ENCODE assay signal across 1 cellular context in genomic region chr13:28181413-28181812, GRCh38.
TF ChIP-seq lines count a peak whose summit lies in the region.

No MANE protein-coding gene starts in this region.

TF ChIP-seq in HCT116, 20 proteins besides CTCF, POLR2A, EP300 and RAD21 (continued from another document):
- TF ChIP-seq ZBTB33 (IDR thresholded peaks at IDR 0.05; ENCODE audit: extremely low read depth, insufficient replicate concordance, low read length), result no peak
- no peak for TF ChIP-seq ZNF274 (IDR thresholded peaks at IDR 0.05; ENCODE audit: low read depth, low read length)
- no peak for TF ChIP-seq JUND (IDR thresholded peaks at IDR 0.05)
- no peak for TF ChIP-seq SRF (IDR thresholded peaks at IDR 0.05; ENCODE audit: low read depth)
- TF ChIP-seq, protein P1, sequence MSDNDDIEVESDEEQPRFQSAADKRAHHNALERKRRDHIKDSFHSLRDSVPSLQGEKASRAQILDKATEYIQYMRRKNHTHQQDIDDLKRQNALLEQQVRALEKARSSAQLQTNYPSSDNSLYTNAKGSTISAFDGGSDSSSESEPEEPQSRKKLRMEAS (IDR thresholded peaks at IDR 0.05), result no peak
- TF ChIP-seq SP1 (IDR thresholded peaks at IDR 0.05; ENCODE audit: low read depth), result no peak
- no peak for TF ChIP-seq EZH2 (IDR thresholded peaks at IDR 0.05)
- TF ChIP-seq ELF1 (IDR thresholded peaks at IDR 0.05; ENCODE audit: borderline replicate concordance, low read depth), result no peak
- no peak for TF ChIP-seq EZH2phosphoT487 (IDR thresholded peaks at IDR 0.05; ENCODE audit: borderline replicate concordance)
- no peak for TF ChIP-seq EGR1 (IDR thresholded peaks at IDR 0.05; ENCODE audit: low read depth)
- TF ChIP-seq, protein P2, sequence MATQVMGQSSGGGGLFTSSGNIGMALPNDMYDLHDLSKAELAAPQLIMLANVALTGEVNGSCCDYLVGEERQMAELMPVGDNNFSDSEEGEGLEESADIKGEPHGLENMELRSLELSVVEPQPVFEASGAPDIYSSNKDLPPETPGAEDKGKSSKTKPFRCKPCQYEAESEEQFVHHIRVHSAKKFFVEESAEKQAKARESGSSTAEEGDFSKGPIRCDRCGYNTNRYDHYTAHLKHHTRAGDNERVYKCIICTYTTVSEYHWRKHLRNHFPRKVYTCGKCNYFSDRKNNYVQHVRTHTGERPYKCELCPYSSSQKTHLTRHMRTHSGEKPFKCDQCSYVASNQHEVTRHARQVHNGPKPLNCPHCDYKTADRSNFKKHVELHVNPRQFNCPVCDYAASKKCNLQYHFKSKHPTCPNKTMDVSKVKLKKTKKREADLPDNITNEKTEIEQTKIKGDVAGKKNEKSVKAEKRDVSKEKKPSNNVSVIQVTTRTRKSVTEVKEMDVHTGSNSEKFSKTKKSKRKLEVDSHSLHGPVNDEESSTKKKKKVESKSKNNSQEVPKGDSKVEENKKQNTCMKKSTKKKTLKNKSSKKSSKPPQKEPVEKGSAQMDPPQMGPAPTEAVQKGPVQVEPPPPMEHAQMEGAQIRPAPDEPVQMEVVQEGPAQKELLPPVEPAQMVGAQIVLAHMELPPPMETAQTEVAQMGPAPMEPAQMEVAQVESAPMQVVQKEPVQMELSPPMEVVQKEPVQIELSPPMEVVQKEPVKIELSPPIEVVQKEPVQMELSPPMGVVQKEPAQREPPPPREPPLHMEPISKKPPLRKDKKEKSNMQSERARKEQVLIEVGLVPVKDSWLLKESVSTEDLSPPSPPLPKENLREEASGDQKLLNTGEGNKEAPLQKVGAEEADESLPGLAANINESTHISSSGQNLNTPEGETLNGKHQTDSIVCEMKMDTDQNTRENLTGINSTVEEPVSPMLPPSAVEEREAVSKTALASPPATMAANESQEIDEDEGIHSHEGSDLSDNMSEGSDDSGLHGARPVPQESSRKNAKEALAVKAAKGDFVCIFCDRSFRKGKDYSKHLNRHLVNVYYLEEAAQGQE (IDR thresholded peaks at IDR 0.05; ENCODE audit: low read depth), result no peak
- no peak; the same call in 1 of the 2 replicates for TF ChIP-seq FOSL1 (IDR thresholded peaks at IDR 0.05; ENCODE audit: low read depth)
